ENCODE assay signal across 7 cellular contexts in the genomic region with DNA sequence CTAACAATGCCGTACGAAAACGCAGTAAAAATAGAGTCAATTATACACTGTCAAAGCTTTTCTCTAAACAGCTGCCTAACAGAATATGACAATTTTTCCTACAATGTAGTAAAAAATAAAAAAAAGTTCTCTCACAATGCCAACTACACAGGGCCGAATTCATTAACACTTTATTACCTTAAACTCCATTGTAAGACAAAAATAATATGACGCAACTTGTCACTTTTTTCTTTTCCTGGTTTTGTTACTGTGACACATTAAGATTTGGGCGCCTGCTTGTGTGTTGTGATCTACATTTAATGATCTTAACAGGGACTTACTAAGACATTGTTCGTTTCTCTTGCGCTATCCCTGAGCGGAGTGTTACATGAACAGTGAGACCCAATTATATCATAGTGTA.
"Had no signal": no experiment of that assay in that cellular context is flagged by ENCODE, and none has a peak within 500 bp of the region (broad histone marks: within the 10 kb centered on the region; RNA-seq: fewer than 3 reads in every experiment).

No MANE protein-coding gene starts in this region.

- FAIRE-seq: H1, H54, HTR-8/SVneo had no signal

- H3K4me3 ChIP-seq: GM23338 had no signal

- H2AFZ ChIP-seq: GM23338 had no signal

- DNase-seq: H9, HCEC 1CT, KG1 had no signal

- H3K4me2 ChIP-seq: GM23338 had no signal

- ATAC-seq: GM23338 had no signal
